In genomic region chr3:71444028-71444860, GRCh38 we compare ENCODE assay signal across 8 cellular contexts.
DNase-seq lines count a peak whose midpoint lies in the region; FAIRE-seq and TF ChIP-seq lines count a peak whose summit lies in the region.

No MANE protein-coding gene starts in this region.

- no peak overlapping the region for H3K4me3 ChIP-seq in fibroblast of pulmonary artery (replicated peaks; ENCODE audit: low read depth, low read length)
- H3K4me3 ChIP-seq in skeletal muscle cell (ENCODE audit: low read depth, low read length), result no peak overlapping the region

- TF ChIP-seq POLR2A in GM12891 (IDR thresholded peaks at IDR 0.05; ENCODE audit: low read depth, low read length), result no peak
- TF ChIP-seq POLR2A in H54 (IDR thresholded peaks at IDR 0.05; ENCODE audit: low read depth, low read length), result no peak
- no peak for TF ChIP-seq POLR2A in erythroblast (IDR thresholded peaks at IDR 0.05; ENCODE audit: low read length)

- FAIRE-seq in GM12891 (lab: Jason Lieb, UNC) (peak; percentile 89), H54 (lab: Jason Lieb, UNC) (no peak)

- TF ChIP-seq CTCF in fibroblast of pulmonary artery (IDR thresholded peaks at IDR 0.05; ENCODE audit: low read length, missing control alignments), result no peak

- peak; percentile 25 for DNase-seq in GM12891 (ENCODE audit: insufficient read length, low spot score)
- DNase-seq in H54 (ENCODE audit: insufficient read length, low spot score), result peak; percentile 36
- peak; percentile 77 for DNase-seq in M059J (ENCODE audit: low read depth)
- peak; percentile 83 for DNase-seq in activated CD8-positive, alpha-beta memory T cell treated with anti-CD3 and anti-CD28 coated beads for 24 hours
- peak; percentile 75 for DNase-seq in fibroblast of pulmonary artery (ENCODE audit: low read depth)
- DNase-seq in skeletal muscle cell (ENCODE audit: low read depth), result peak; percentile 31
- no peak for DNase-seq in erythroblast (lab: John Stamatoyannopoulos, UW)
- DNase-seq in NCI-H146 (lab: John Stamatoyannopoulos, UW), result no peak

TF ChIP-seq in GM12891, 5 proteins besides CTCF, POLR2A, EP300 and RAD21:
- TF ChIP-seq POLR2AphosphoS5 (IDR thresholded peaks at IDR 0.05; ENCODE audit: low read depth, low read length) (no peak), SPI1 (IDR thresholded peaks at IDR 0.05; ENCODE audit: low read depth, low read length) (peak; percentile 85)

Comparison
In these comparisons a context has a peak if more than half of its experiments do, and no peak if none do; other contexts are left out.
1. DNase-seq: peak in GM12891 (single experiment), H54 (single experiment), M059J (single experiment), activated CD8-positive, alpha-beta memory T cell treated with anti-CD3 and anti-CD28 coated beads for 24 hours (single experiment), fibroblast of pulmonary artery (single experiment) and skeletal muscle cell (single experiment); none in erythroblast (0 of 2) and NCI-H146 (single experiment).